21 cellular contexts compared by ENCODE assay signal in the genomic region with DNA sequence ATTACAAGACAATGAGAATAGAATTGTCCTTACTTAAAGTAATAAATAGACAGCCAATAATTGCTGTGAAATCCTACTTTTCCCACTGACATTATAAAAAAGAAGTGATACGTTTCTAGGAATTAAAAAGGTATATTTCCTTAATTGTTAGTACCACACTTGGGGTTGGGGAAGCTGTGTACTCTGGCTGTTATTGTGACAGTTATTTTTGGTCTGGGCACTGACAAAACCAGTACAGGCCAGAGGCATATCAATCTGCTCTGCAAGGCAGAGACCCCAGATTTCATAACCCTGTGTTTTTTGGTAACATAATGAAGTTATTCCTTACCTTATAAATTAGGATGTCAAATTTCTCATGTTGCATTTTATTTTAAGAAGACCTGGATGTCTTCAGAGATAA.
A peak's percentile ranks its signal among the peaks of the same experiment; 100 is the strongest.
DNase-seq lines count a peak whose midpoint lies in the region; ATAC-seq and TF ChIP-seq lines count a peak whose summit lies in the region.
"Had no signal": no experiment of that assay in that cellular context is flagged by ENCODE, and none has a peak within 500 bp of the region (broad histone marks: within the 10 kb centered on the region; RNA-seq: fewer than 3 reads in every experiment).

No MANE protein-coding gene starts in this region.

- TSS peak; percentile 17 for BruUV-seq in PC-3 (replicated peaks; lab: Mats Ljungman, UMichigan)

- no peaks in the 10 kb centered on the region for H3K27me3 ChIP-seq in BLaER1
- no peaks in the 10 kb centered on the region for H3K27me3 ChIP-seq in PC-3 (ENCODE audit: low read length)
- no peaks in the 10 kb centered on the region for H3K27me3 ChIP-seq in cardiac muscle cell
- H3K27me3 ChIP-seq in hepatocyte = no peaks in the 10 kb centered on the region

- peaks cover 26% of the 10 kb centered on the region for H3K4me1 ChIP-seq in BLaER1
- H3K4me1 ChIP-seq in PC-3 (ENCODE audit: insufficient read depth, low read length) = no peaks in the 10 kb centered on the region
- H3K4me1 ChIP-seq in cardiac muscle cell (ENCODE audit: low read depth) = peaks cover 8% of the 10 kb centered on the region
- H3K4me1 ChIP-seq in hepatocyte (ENCODE audit: insufficient read depth) = no peaks in the 10 kb centered on the region

- H3K4me2 ChIP-seq in BLaER1 (peak overlapping the region; percentile 57; the same call in 1 of the 2 replicates), PC-3 (ENCODE audit: low read length) (no peak overlapping the region), hepatocyte (no peak overlapping the region)
- H3K4me2 ChIP-seq: PC-9 had no signal

- H4K20me1 ChIP-seq in BLaER1 = peaks cover 89% of the 10 kb centered on the region
- H4K20me1 ChIP-seq in PC-3 (ENCODE audit: low read length) = 0 out of 2 replicates have a peak, but pooled peaks cover 10% of the 10 kb centered on the region
- peaks cover 56% of the 10 kb centered on the region for H4K20me1 ChIP-seq in hepatocyte (ENCODE audit: insufficient read depth, poor library complexity, severe bottlenecking)

- POLR2A ChIA-PET in PC-3 (lab: Charles Lee; ENCODE audit: unreplicated experiment) = no interaction called here

- ATAC-seq in PC-3 (no peak), GM21526 (IDR thresholded peaks at IDR 0.05; ENCODE audit: low FRiP score, unreplicated experiment) (no peak)
- ATAC-seq: SK-N-SH treated with all-trans-retinoic acid at 6 μM for 48 hours had no signal

- H3F3A ChIP-seq in PC-3 (ENCODE audit: low read length, unreplicated experiment) = no peaks in the 10 kb centered on the region

- DNase-seq in PC-3 (no peak), cardiac muscle cell (ENCODE audit: low read depth in 1 of 2, low spot score in 1 of 2) (no peak), myocyte (ENCODE audit: low read depth) (peak; percentile 27), DMS79 treated with DMSO at 0.1 percent for 48 hours (lab: John Stamatoyannopoulos, UW) (no peak), hepatocyte (ENCODE audit: low spot score) (no peak), HCEC 1CT (no peak)
- DNase-seq: Caco-2; CD4-positive, alpha-beta memory T cell; DMS 273 treated with DMSO at 0.1 percent for 48 hours; DND-41; GOT3; IMR-90; NCI-H1694; NCI-H2081; NCI-H2171; NCI-H524 treated with DMSO at 0.1 percent for 48 hours; PC-9 had no signal

- WGBS in hepatocyte (ENCODE audit: low lambda C conversion rate, missing lambda C conversion rate) = 91% methylated on average over 1 of the region's 1 CpG

- H3K9me2 ChIP-seq in PC-3 (replicated peaks; ENCODE audit: low read length) = no peaks in the 10 kb centered on the region
- H3K9me2 ChIP-seq in hepatocyte (replicated peaks; ENCODE audit: insufficient read depth) = no peaks in the 10 kb centered on the region

- TF ChIP-seq CTCF in PC-3 (conservative IDR thresholded peaks at IDR 0.05; ENCODE audit: low read depth, low read length) (no peak), cardiac muscle cell (IDR thresholded peaks at IDR 0.05; ENCODE audit: low read depth, low read length) (no peak), hepatocyte (IDR thresholded peaks at IDR 0.05; ENCODE audit: poor library complexity) (no peak)

- no peak overlapping the region for H3K4me3 ChIP-seq in BLaER1
- no peak overlapping the region for H3K4me3 ChIP-seq in PC-3 (ENCODE audit: low read length)
- H3K4me3 ChIP-seq in cardiac muscle cell = no peak overlapping the region
- H3K4me3 ChIP-seq in hepatocyte = no peak overlapping the region
- H3K4me3 ChIP-seq: PC-9 had no signal

- H2AFZ ChIP-seq in PC-3 (ENCODE audit: low read length) = no peak overlapping the region
- H2AFZ ChIP-seq in hepatocyte = no peak overlapping the region
- H2AFZ ChIP-seq: PC-9 had no signal

- H3K9ac ChIP-seq in BLaER1 (no peak overlapping the region), PC-3 (ENCODE audit: low read length) (no peak overlapping the region)

- H3K9me3 ChIP-seq in BLaER1 (peaks cover 30% of the 10 kb centered on the region), PC-3 (ENCODE audit: low read length) (no peaks in the 10 kb centered on the region), cardiac muscle cell (ENCODE audit: low read depth) (no peaks in the 10 kb centered on the region), hepatocyte (ENCODE audit: low read depth) (peaks cover 9% of the 10 kb centered on the region)

- intact Hi-C loops in PC-3 (cut with micrococcal nuclease) = no loop called here

- peaks cover 92% of the 10 kb centered on the region for H3K79me2 ChIP-seq in PC-3 (ENCODE audit: low read length)
- H3K79me2 ChIP-seq in hepatocyte = peaks cover 95% of the 10 kb centered on the region

- CTCF ChIA-PET in PC-3 (lab: Charles Lee) = no interaction called here

- H3K27ac ChIP-seq in BLaER1 (no peak overlapping the region), PC-3 (ENCODE audit: low read length) (no peak overlapping the region), cardiac muscle cell (peak overlapping the region; percentile 22), hepatocyte (no peak overlapping the region)
- H3K27ac ChIP-seq: PC-9, RWPE1 had no signal

- H3K36me3 ChIP-seq in BLaER1 (peaks cover 78% of the 10 kb centered on the region), PC-3 (ENCODE audit: low read depth, low read length) (peaks cover 33% of the 10 kb centered on the region), cardiac muscle cell (no peaks in the 10 kb centered on the region), hepatocyte (replicated peaks; ENCODE audit: insufficient read depth, low read depth) (no peaks in the 10 kb centered on the region)
